In genomic region chr5:141960449-141961323, GRCh38 we compare ENCODE assay signal across 8 cellular contexts. TPM values are rescaled to one million over a fixed set of nuclear protein-coding genes. Genes with fewer than 3 reads are reported as not detected.
A peak's percentile ranks its signal among the peaks of the same experiment; 100 is the strongest.
DNase-seq lines count a peak whose midpoint lies in the region; ATAC-seq and TF ChIP-seq lines count a peak whose summit lies in the region.

No MANE protein-coding gene starts in this region.

- no peaks in the 10 kb centered on the region for H3K9me3 ChIP-seq in HCT116 (ENCODE audit: control insufficient read depth in 1 of 2, insufficient read depth in 1 of 2, low read depth in 1 of 2, low read length in 2 of 2)
- H3K9me3 ChIP-seq in gastroesophageal sphincter = no peaks in the 10 kb centered on the region
- H3K9me3 ChIP-seq in upper lobe of left lung = no peaks in the 10 kb centered on the region

- no peaks in the 10 kb centered on the region for H3K36me3 ChIP-seq in HCT116 (ENCODE audit: control insufficient read depth in 1 of 2, insufficient read depth in 2 of 2, low read length in 2 of 2)
- peaks cover 0 to 8% of the 10 kb centered on the region in 2 donors for H3K36me3 ChIP-seq in gastroesophageal sphincter
- no peaks in the 10 kb centered on the region for H3K36me3 ChIP-seq in upper lobe of left lung

- WGBS in gastroesophageal sphincter (ENCODE audit: low coverage in 1 of 2), 2 donors = 14 to 15% methylated on average over 4 to 8 of the region's 14 CpGs
- WGBS in upper lobe of left lung, 2 donors = 24 to 28% methylated on average over 14 of the region's 14 CpGs

- no peak for TF ChIP-seq POLR2A in HCT116 (IDR thresholded peaks at IDR 0.05; ENCODE audit: borderline replicate concordance, extremely low read depth, insufficient read depth, insufficient read length)
- TF ChIP-seq POLR2A in gastroesophageal sphincter (IDR thresholded peaks at IDR 0.05) = no peak
- no peak for TF ChIP-seq POLR2A in upper lobe of left lung (IDR thresholded peaks at IDR 0.05)

- POLR2A ChIA-PET in GM10248 (lab: Yijun Ruan, JAX) (interaction anchor here (0.6 to 1.4 kb wide), 2 partner anchors 37 to 1558 kb away, joined by 3 to 4 read pairs; partner anchors contain the start of gene DELE1), HCT116 (lab: Charles Lee) (interaction anchor here (0.7 to 2.2 kb wide), 5 partner anchors 9 to 268 kb away, joined by 3 to 12 read pairs (median 3); partner anchors contain the start of genes DELE1 and RNF14)

- H3K79me2 ChIP-seq in HCT116 (ENCODE audit: insufficient read depth, low read length) = no peaks in the 10 kb centered on the region

- H3K4me2 ChIP-seq in HCT116 (ENCODE audit: low read length) = peak overlapping the region; percentile 34

- H4K20me1 ChIP-seq in HCT116 (ENCODE audit: insufficient read depth) = no peaks in the 10 kb centered on the region

- no peak overlapping the region for H3K9ac ChIP-seq in HCT116 (ENCODE audit: low read length)

- H3K27ac ChIP-seq in HCT116 (ENCODE audit: low read depth, low read length) (no peak overlapping the region), gastroesophageal sphincter (peak overlapping the region in 2 of 4 donors; percentile 22 to 37), upper lobe of left lung (peak overlapping the region; percentile 45 to 79 (median 60))

- no peaks in the 10 kb centered on the region for H3K9me2 ChIP-seq in HCT116 (ENCODE audit: insufficient read depth)

- RAD21 ChIA-PET in HCT116 (lab: Charles Lee; ENCODE audit: low non-redundant PET in 1 of 2, low total read pairs in 2 of 2, uncharacterized antibody in 2 of 2, unreplicated experiment in 2 of 2) = interaction anchor here (0.7 to 2.7 kb wide), 10 partner anchors 9 to 269 kb away, joined by 3 to 19 read pairs (median 3); partner anchors contain the start of genes DELE1 (in 1 of the 2) and PCDH1 (in 1 of the 2)

- H3K4me1 ChIP-seq in HCT116 (ENCODE audit: control insufficient read depth in 1 of 2, insufficient read depth in 2 of 2, low read length in 2 of 2) (peaks cover 0 to 10% of the 10 kb centered on the region in 2 experiments; a peak in 1 of 4 replicates), gastroesophageal sphincter (peaks cover 0 to 41% (median 10%) of the 10 kb centered on the region in 3 donors), upper lobe of left lung (peaks cover 29 to 44% (median 34%) of the 10 kb centered on the region in 4 donors)

- H3K27me3 ChIP-seq in HCT116 (ENCODE audit: insufficient read depth, low read length) (no peaks in the 10 kb centered on the region), gastroesophageal sphincter (peaks cover 13% of the 10 kb centered on the region), upper lobe of left lung (no peaks in the 10 kb centered on the region)

- BruUV-seq in HCT116 (replicated peaks; lab: Mats Ljungman, UMichigan) = no TSS peak

- CTCF ChIA-PET in GM10248 (lab: Yijun Ruan, JAX) = interaction anchor here (0.6 to 10.0 kb wide), 70 partner anchors 8 to 819 kb away, joined by 3 to 145 read pairs (median 5); partner anchors contain the start of genes DELE1, DIAPH1, GNPDA1 and HDAC3
- CTCF ChIA-PET in HCT116 (lab: Charles Lee) = interaction anchor here (0.6 to 3.2 kb wide), 29 partner anchors 8 to 369 kb away, joined by 3 to 79 read pairs (median 6); partner anchors contain the start of genes DELE1, HDAC3, PCDH1 and RELL2

- TF ChIP-seq CTCF in GM10248 (IDR thresholded peaks at IDR 0.05; ENCODE audit: control extremely low read depth, extremely low read depth, low read depth, missing control alignments) = peak; percentile 87
- peak; percentile 87 to 96 (median 89) for TF ChIP-seq CTCF in HCT116 (IDR thresholded peaks at IDR 0.05 in 2 of 3, conservative IDR thresholded peaks at IDR 0.05 in 1 of 3; ENCODE audit: borderline replicate concordance in 1 of 3, insufficient read depth in 1 of 3, low read depth in 2 of 3, low read length in 2 of 3)
- peak; percentile 82 to 88 (median 85) for TF ChIP-seq CTCF in gastroesophageal sphincter (IDR thresholded peaks at IDR 0.05)
- peak; percentile 79 to 89 (median 88) for TF ChIP-seq CTCF in upper lobe of left lung (IDR thresholded peaks at IDR 0.05)

- H3K4me3 ChIP-seq in HCT116 (replicated peaks in 1 of 2; ENCODE audit: low read depth in 1 of 2, low read length in 2 of 2) = no peak overlapping the region
- no peak overlapping the region for H3K4me3 ChIP-seq in gastroesophageal sphincter
- H3K4me3 ChIP-seq in upper lobe of left lung = no peak overlapping the region

- H2AFZ ChIP-seq in HCT116 (ENCODE audit: low read depth, low read length, poor library complexity, severe bottlenecking) = peak overlapping the region; percentile 17

- ATAC-seq in HCT116 (peak; percentile 96), gastroesophageal sphincter (peak; percentile 82), upper lobe of left lung (ENCODE audit: low FRiP score in 2 of 2) (peak; percentile 85 to 91)

- DNase-seq in GM10248 (ENCODE audit: extremely low spot score) (peak; percentile 87), HCT116 (ENCODE audit: low read depth, low spot score) (peak; percentile 72), M059J (ENCODE audit: low read depth) (peak; percentile 84), SIG-M5 treated with dmso at 0.1 percent for 504 hours (lab: John Stamatoyannopoulos, UW; ENCODE audit: unreplicated experiment) (peak; percentile 95), pons (ENCODE audit: low spot score) (peak; percentile 93), upper lobe of left lung (peak in 1 of 2 donors; percentile 92)
- DNase-seq in activated effector memory CD4-positive, alpha-beta T cell treated with anti-CD3 and anti-CD28 coated beads, Interleukin-2, amount 50 U/mL, for 16 hours = peak; percentile 95

- peak; percentile 97 for TF ChIP-seq RAD21 in HCT116 (IDR thresholded peaks at IDR 0.05; ENCODE audit: low read depth)

- intact Hi-C loops in HCT116 (cut with micrococcal nuclease) = loop anchor here (1.0 kb wide), 3 partner anchors 71 to 295 kb away; no protein-coding TSS in a partner anchor

- TF ChIP-seq EP300 in gastroesophageal sphincter (IDR thresholded peaks at IDR 0.05) (no peak), upper lobe of left lung (IDR thresholded peaks at IDR 0.05) (no peak)

TF ChIP-seq in HCT116, 20 proteins besides CTCF, POLR2A, EP300 and RAD21:
- TF ChIP-seq TCF7L2 (IDR thresholded peaks at IDR 0.05; ENCODE audit: borderline replicate concordance, extremely low read depth, insufficient read depth, insufficient read length) (peak; percentile 27), CBX3 (IDR thresholded peaks at IDR 0.05; ENCODE audit: low read depth) (no peak)

RNA-seq across cellular contexts. Expression of gene PCDH12, which starts 2.7 kb away (rescaled TPM):
- total RNA-seq in HCT116 (2021; ENCODE audit: unreplicated experiment) (0.02 TPM), gastroesophageal sphincter (1 to 10 TPM; 4.2 to 6.8 (median 6.0) TPM), upper lobe of left lung (10 to 100 TPM in 3 of 6 donors, 1 to 10 TPM in 3; 2.1 to 26.0 (median 10.7) TPM)
- polyA plus RNA-seq in HCT116 (2012) = 0.42 and 0.50 TPM in 2 replicates
- not detected in 2 replicates for total RNA-seq in M059J (2014; rRNA removed; shearing (Covaris generic))

RNA-seq across cellular contexts. Expression of gene RNF14, which starts 8.2 kb away (rescaled TPM):
- total RNA-seq in HCT116 (2021; ENCODE audit: unreplicated experiment) (37.5 TPM), gastroesophageal sphincter (100 to 1,000 TPM in 2 of 4 donors, 10 to 100 TPM in 2; 72.6 to 115 (median 96.9) TPM), upper lobe of left lung (10 to 100 TPM; 20.3 to 54.6 (median 44.3) TPM)
- 21.3 and 28.3 TPM in 2 replicates for polyA plus RNA-seq in HCT116 (2012)
- total RNA-seq in M059J (2014; rRNA removed; shearing (Covaris generic)) = 24.7 and 78.2 TPM in 2 replicates

RNA-seq across cellular contexts. Expression of gene DELE1, which starts 37.0 kb away (rescaled TPM):
- total RNA-seq in HCT116 (2021; ENCODE audit: unreplicated experiment) (74.1 TPM), gastroesophageal sphincter (10 to 100 TPM; 38.8 to 92.3 (median 62.5) TPM), upper lobe of left lung (100 to 1,000 TPM in 1 of 6 donors, 10 to 100 TPM in 5; 59.4 to 151 (median 87.5) TPM)
- polyA plus RNA-seq in HCT116 (2012) = 57.7 and 59.0 TPM in 2 replicates
- 35.6 and 47.0 TPM in 2 replicates for total RNA-seq in M059J (2014; rRNA removed; shearing (Covaris generic))

RNA-seq across cellular contexts. Expression of gene GNPDA1, which starts 52.1 kb away (rescaled TPM):
- 45.6 TPM for total RNA-seq in HCT116 (2021; ENCODE audit: unreplicated experiment)
- 37.1 and 42.8 TPM in 2 replicates for polyA plus RNA-seq in HCT116 (2012)
- total RNA-seq in M059J (2014; rRNA removed; shearing (Covaris generic)) = 85.5 and 151 TPM in 2 replicates
- 10 to 100 TPM; 34.1 to 46.1 (median 36.3) TPM for total RNA-seq in gastroesophageal sphincter
- 10 to 100 TPM; 21.6 to 37.5 (median 31.7) TPM for total RNA-seq in upper lobe of left lung
